8 cellular contexts compared by ENCODE assay signal in genomic region chr11:47917643-47918369, GRCh38.
DNase-seq lines count a peak whose midpoint lies in the region; ATAC-seq, FAIRE-seq and TF ChIP-seq lines count a peak whose summit lies in the region.

No MANE protein-coding gene starts in this region.

- intact Hi-C loops in pancreas (cut with DNase I), result no loop called here

- no peak for TF ChIP-seq POLR2A in GM18505 (IDR thresholded peaks at IDR 0.05; ENCODE audit: borderline replicate concordance, extremely low read depth, insufficient read depth, insufficient read length)

- H3K9me3 ChIP-seq in pancreas, result no peaks in the 10 kb centered on the region

- no peak for TF ChIP-seq CTCF in pancreas (IDR thresholded peaks at IDR 0.05)

- ATAC-seq in GM18505 (IDR thresholded peaks at IDR 0.05; ENCODE audit: unreplicated experiment) (peak; percentile 38), pancreas (peak; percentile 82 to 88 (median 85)), HG03108 (IDR thresholded peaks at IDR 0.05; ENCODE audit: unreplicated experiment) (no peak), GM19328 (IDR thresholded peaks at IDR 0.05; ENCODE audit: unreplicated experiment) (no peak)

- H3K36me3 ChIP-seq in pancreas, result no peaks in the 10 kb centered on the region

- 29 to 34% methylated on average over 10 of the region's 10 CpGs for WGBS in pancreas, 2 donors

- DNase-seq in NCI-H1105 treated with DMSO at 0.1 percent for 48 hours (lab: John Stamatoyannopoulos, UW) (peak; percentile 92), SKM-1 treated with dmso at 0.1 percent for 144 hours (lab: John Stamatoyannopoulos, UW; ENCODE audit: unreplicated experiment) (peak; percentile 91), glomerular visceral epithelial cell (ENCODE audit: extremely low spot score) (peak; percentile 79), pancreas (peak; percentile 70 to 93 (median 90))
- DNase-seq in activated CD4-positive, alpha-beta T cell treated with anti-CD3 and anti-CD28 coated beads, Interleukin-2, amount 50 U/mL, for 4 hours, result no peak

- H3K27me3 ChIP-seq in pancreas, result no peaks in the 10 kb centered on the region

- no peak for FAIRE-seq in pancreas (lab: Jason Lieb, UNC)

- peak overlapping the region in 1 of 4 donors; percentile 18 for H3K4me3 ChIP-seq in pancreas

- H3K4me1 ChIP-seq in pancreas, result peaks cover 5 to 35% (median 30%) of the 10 kb centered on the region in 3 donors

- H3K27ac ChIP-seq in pancreas, result peak overlapping the region; percentile 71 to 88 (median 78)

Comparison
In these comparisons a context has a peak if more than half of its experiments do, and no peak if none do; other contexts are left out.
1. ATAC-seq: peak in GM18505 (single experiment) and pancreas (4 of 4); none in HG03108 (single experiment) and GM19328 (single experiment).
2. DNase-seq: peak in NCI-H1105 treated with DMSO at 0.1 percent for 48 hours (single experiment), SKM-1 treated with dmso at 0.1 percent for 144 hours (single experiment), glomerular visceral epithelial cell (single experiment) and pancreas (6 of 6); none in activated CD4-positive, alpha-beta T cell treated with anti-CD3 and anti-CD28 coated beads, Interleukin-2, amount 50 U/mL, for 4 hours (0 of 2).